In the genomic region with DNA sequence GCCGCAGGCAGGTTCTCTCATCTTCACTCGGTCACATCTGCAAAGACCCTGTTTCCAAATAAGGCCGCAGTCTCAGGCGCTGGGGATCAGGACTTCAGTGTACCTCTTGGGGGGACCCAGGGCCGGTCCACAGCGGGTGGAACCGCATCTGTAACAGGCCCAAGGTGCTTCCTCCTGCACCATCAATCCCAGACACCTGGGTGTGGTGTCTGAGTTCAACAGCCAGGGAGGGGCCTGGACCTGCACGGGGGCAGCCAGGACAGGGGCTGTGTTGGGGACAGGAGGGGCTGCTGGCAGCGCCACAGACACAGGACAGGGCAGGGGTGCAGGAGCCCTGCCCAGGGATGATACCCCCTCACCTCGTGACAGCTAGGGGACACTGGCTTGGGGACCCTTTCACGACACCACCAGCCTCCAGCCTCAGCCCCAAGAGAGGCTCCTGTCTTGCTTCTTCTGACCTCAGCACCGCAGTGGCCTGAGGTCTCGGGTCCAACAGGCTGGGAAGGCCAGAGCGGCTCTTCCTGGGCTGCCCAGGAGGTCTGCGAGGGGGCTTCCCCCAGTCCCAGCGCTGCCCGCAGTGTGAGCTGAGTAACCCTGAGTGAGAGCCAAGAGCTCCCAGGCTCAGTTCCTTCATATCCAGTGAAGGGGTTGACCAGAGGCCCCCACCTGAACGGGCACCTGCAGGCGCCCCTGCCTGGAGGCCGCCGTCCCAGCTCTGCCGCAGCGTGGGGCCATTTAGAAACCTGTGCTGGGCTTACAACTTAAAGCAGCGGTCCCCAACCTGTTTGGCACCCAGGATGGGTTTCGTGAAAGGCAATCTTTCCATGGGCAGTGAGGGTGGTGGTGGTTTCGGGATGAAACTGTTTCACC, we compare ENCODE assay signal across 12 cellular contexts. TPM values are rescaled to one million over a fixed set of nuclear protein-coding genes. Genes with fewer than 3 reads are reported as not detected.
DNase-seq lines count a peak whose midpoint lies in the region; ATAC-seq and TF ChIP-seq lines count a peak whose summit lies in the region.
"Had no signal": no experiment of that assay in that cellular context is flagged by ENCODE, and none has a peak within 500 bp of the region (broad histone marks: within the 10 kb centered on the region; RNA-seq: fewer than 3 reads in every experiment).

No MANE protein-coding gene starts in this region.

- H3K9me3 ChIP-seq in GM23248 (ENCODE audit: low read depth): no peaks in the 10 kb centered on the region
- no peaks in the 10 kb centered on the region for H3K9me3 ChIP-seq in iPS-18a (ENCODE audit: control insufficient read depth, low read depth, low read length)
- H3K9me3 ChIP-seq in gastrocnemius medialis: no peaks in the 10 kb centered on the region
- H3K9me3 ChIP-seq in tibial artery: no peaks in the 10 kb centered on the region

- H4K20me1 ChIP-seq in GM23248 (ENCODE audit: insufficient read depth): no peaks in the 10 kb centered on the region

- 51 to 52% methylated on average over 26 of the region's 26 CpGs for WGBS in GM23248 (ENCODE audit: low coverage in 1 of 2, low lambda C conversion rate in 2 of 2, missing lambda C conversion rate in 2 of 2), 2 experiments

- H3K27me3 ChIP-seq in GM23248 (replicated peaks; ENCODE audit: insufficient read depth): no peaks in the 10 kb centered on the region
- peaks cover 29% of the 10 kb centered on the region for H3K27me3 ChIP-seq in iPS-18a (ENCODE audit: control insufficient read depth, insufficient read depth, low read length)
- no peaks in the 10 kb centered on the region for H3K27me3 ChIP-seq in gastrocnemius medialis
- peaks cover 0 to 53% of the 10 kb centered on the region in 2 donors for H3K27me3 ChIP-seq in tibial artery

- intact Hi-C loops in gastrocnemius medialis (cut with DNase I; ENCODE audit: low total_unique reads) (no loop called here), tibial artery (cut with DNase I; ENCODE audit: low total_unique reads) (no loop called here)

- H3K27ac Mint-ChIP-seq in activated naive CD8-positive, alpha-beta T cell treated with anti-CD3 and anti-CD28 coated beads, Interleukin-2, amount 10 ng/mL, durations not matched to agents 7 days and 5 days: no peak overlapping the region

- in situ Hi-C loops in GM23248 (cut with MboI) (no loop called here), gastrocnemius medialis (cut with MboI; ENCODE audit: low sequenced_read_pairs in 4 of 4) (no loop called here)

- no peaks in the 10 kb centered on the region for H3K4me1 ChIP-seq in GM23248 (ENCODE audit: insufficient read depth)
- no peaks in the 10 kb centered on the region for H3K4me1 ChIP-seq in iPS-18a (ENCODE audit: control insufficient read depth, low read depth, low read length)
- peaks cover 0 to 12% of the 10 kb centered on the region in 2 donors for H3K4me1 ChIP-seq in gastrocnemius medialis
- peaks cover 0 to 18% (median 7%) of the 10 kb centered on the region in 4 donors for H3K4me1 ChIP-seq in tibial artery

- peak overlapping the region; percentile 91 for H2AFZ ChIP-seq in GM23248

- TF ChIP-seq CTCF in gastrocnemius medialis (IDR thresholded peaks at IDR 0.05 in 4 of 5, conservative IDR thresholded peaks at IDR 0.05 in 1 of 5) (no peak), tibial artery (IDR thresholded peaks at IDR 0.05) (no peak)

- no peak for TF ChIP-seq POLR2A in gastrocnemius medialis (IDR thresholded peaks at IDR 0.05)

- H3K4me3 ChIP-seq in GM23248 (peak overlapping the region; percentile 70), iPS-18a (ENCODE audit: low read length) (peak overlapping the region; percentile 34), gastrocnemius medialis (peak overlapping the region; percentile 24 to 48 (median 31)), tibial artery (peak overlapping the region in 1 of 2 donors; percentile 32)

- H3K4me1 Mint-ChIP-seq in activated naive CD8-positive, alpha-beta T cell treated with anti-CD3 and anti-CD28 coated beads, Interleukin-2, amount 10 ng/mL, durations not matched to agents 7 days and 5 days: peaks cover 16% of the 10 kb centered on the region

- no peak for ATAC-seq in activated naive CD8-positive, alpha-beta T cell treated with anti-CD3 and anti-CD28 coated beads, Interleukin-2, amount 10 ng/mL, durations not matched to agents 7 days and 5 days (ENCODE audit: low read depth)
- ATAC-seq in gastrocnemius medialis: peak; percentile 6 to 8

- no peaks in the 10 kb centered on the region for H3K9me2 ChIP-seq in GM23248 (ENCODE audit: insufficient read depth)

- H3K27ac ChIP-seq in GM23248: no peak overlapping the region
- H3K27ac ChIP-seq in iPS-18a (ENCODE audit: low read length): no peak overlapping the region
- H3K27ac ChIP-seq in gastrocnemius medialis: peak overlapping the region in 1 of 4 donors; percentile 20
- H3K27ac ChIP-seq in tibial artery: no peak overlapping the region
- H3K27ac ChIP-seq: WERI-Rb-1 had no signal

- H3K9ac ChIP-seq in GM23248: 0 out of 2 replicates have a peak overlapping the region, but pooled peaks have one; percentile 51
- H3K9ac ChIP-seq in iPS-18a (ENCODE audit: low read length): no peak overlapping the region

- no peaks in the 10 kb centered on the region for H3K36me3 ChIP-seq in GM23248 (ENCODE audit: low read depth)
- H3K36me3 ChIP-seq in iPS-18a (ENCODE audit: control insufficient read depth, low read depth, low read length): no peaks in the 10 kb centered on the region
- H3K36me3 ChIP-seq in gastrocnemius medialis: no peaks in the 10 kb centered on the region
- H3K36me3 ChIP-seq in tibial artery: no peaks in the 10 kb centered on the region
- H3K36me3 ChIP-seq: WERI-Rb-1 had no signal

- DNase-seq in GM23248 (no peak), gastrocnemius medialis (no peak), NCI-H82 treated with DMSO at 0.1 percent for 48 hours (lab: John Stamatoyannopoulos, UW; ENCODE audit: unreplicated experiment) (no peak), NCI-H524 treated with DMSO at 0.1 percent for 48 hours (lab: John Stamatoyannopoulos, UW) (no peak), NOMO-1 treated with dmso at 0.1 percent for 144 hours (lab: John Stamatoyannopoulos, UW; ENCODE audit: unreplicated experiment) (no peak), tibial artery (no peak)
- no peak for DNase-seq in activated naive CD8-positive, alpha-beta T cell treated with anti-CD3 and anti-CD28 coated beads, Interleukin-2, amount 10 ng/mL, durations not matched to agents 7 days and 5 days
- DNase-seq: cerebellar nuclear complex, foreskin melanocyte, NCI-H1048, WERI-Rb-1 had no signal

- H3K79me2 ChIP-seq in GM23248 (ENCODE audit: insufficient read depth): no peaks in the 10 kb centered on the region

- H3K36me3 Mint-ChIP-seq in activated naive CD8-positive, alpha-beta T cell treated with anti-CD3 and anti-CD28 coated beads, Interleukin-2, amount 10 ng/mL, durations not matched to agents 7 days and 5 days: no peaks in the 10 kb centered on the region

- H3K27me3 Mint-ChIP-seq in activated naive CD8-positive, alpha-beta T cell treated with anti-CD3 and anti-CD28 coated beads, Interleukin-2, amount 10 ng/mL, durations not matched to agents 7 days and 5 days: peaks cover 46% of the 10 kb centered on the region

- H3F3A ChIP-seq in GM23248 (ENCODE audit: insufficient read depth): no peaks in the 10 kb centered on the region

- H3K9me3 Mint-ChIP-seq in activated naive CD8-positive, alpha-beta T cell treated with anti-CD3 and anti-CD28 coated beads, Interleukin-2, amount 10 ng/mL, durations not matched to agents 7 days and 5 days: no peaks in the 10 kb centered on the region

- peak overlapping the region; percentile 53 for H3K4me3 Mint-ChIP-seq in activated naive CD8-positive, alpha-beta T cell treated with anti-CD3 and anti-CD28 coated beads, Interleukin-2, amount 10 ng/mL, durations not matched to agents 7 days and 5 days

- POLR2A ChIA-PET in activated naive CD8-positive, alpha-beta T cell treated with anti-CD3 and anti-CD28 coated beads, Interleukin-2, amount 10 ng/mL, durations not matched to agents 7 days and 5 days (lab: Charles Lee): interaction anchor here (1.5 kb wide), 1 partner anchor 10 kb away, joined by 3 read pairs; no protein-coding TSS in a partner anchor

- H3K4me2 ChIP-seq in GM23248 (ENCODE audit: unreplicated experiment): peak overlapping the region; percentile 93

RNA-seq across cellular contexts. Expression of a gene that starts 30.7 kb away (rescaled TPM):
- total RNA-seq in GM23248 (2014; rRNA removed; shearing (Covaris generic)): 3.0 and 5.2 TPM in 2 replicates
- 0.91 and 1.3 TPM in 2 replicates for polyA plus RNA-seq in GM23248 (2016; fragmentation: Nextera tagmentation; extraction: Ambion mirVana)
- total RNA-seq in activated naive CD8-positive, alpha-beta T cell treated with anti-CD3 and anti-CD28 coated beads, Interleukin-2, amount 10 ng/mL, durations not matched to agents 7 days and 5 days: 1 to 10 TPM in 1 of 2 experiments, under 1 TPM in 1; 0.86 to 1.0 TPM
- 1 to 10 TPM; 2.5 to 8.4 (median 5.8) TPM for total RNA-seq in gastrocnemius medialis
